Comparison of ENCODE assay signal across 11 cellular contexts in genomic region chr7:30224511-30225031, GRCh38. TPM values are rescaled to one million over a fixed set of nuclear protein-coding genes. Genes with fewer than 3 reads are reported as not detected.
DNase-seq lines count a peak whose midpoint lies in the region; ATAC-seq and TF ChIP-seq lines count a peak whose summit lies in the region.
"Had no signal": no experiment of that assay in that cellular context is flagged by ENCODE, and none has a peak within 500 bp of the region (broad histone marks: within the 10 kb centered on the region; RNA-seq: fewer than 3 reads in every experiment).

No MANE protein-coding gene starts in this region.

- H3K36me3 Mint-ChIP-seq in activated B cell treated with CpG ODN at 0.5 μM for 24 hours (ENCODE audit: low read depth): no peaks in the 10 kb centered on the region
- peaks cover 0 to 6% (median 0%) of the 10 kb centered on the region in 5 donors for H3K36me3 Mint-ChIP-seq in naive thymus-derived CD4-positive, alpha-beta T cell
- H3K36me3 Mint-ChIP-seq in activated T-helper 2 cell treated with anti-CD3 and anti-CD28 coated beads, Interferon-gamma antibody, Interleukin-2, Interleukin-4, amounts not matched to agents 10 μg/mL and 5 μg/mL and 100 μg/mL, durations not matched to agents 14 hours and 24 hours and 36 hours (ENCODE audit: low read depth): no peaks in the 10 kb centered on the region
- H3K36me3 Mint-ChIP-seq in effector memory CD8-positive, alpha-beta T cell (ENCODE audit: insufficient read depth): no peaks in the 10 kb centered on the region

- H3K27ac ChIP-seq in naive thymus-derived CD4-positive, alpha-beta T cell (ENCODE audit: low read depth, low read length): no peak overlapping the region

- no peaks in the 10 kb centered on the region for H3K36me3 ChIP-seq in naive thymus-derived CD4-positive, alpha-beta T cell (ENCODE audit: control insufficient read depth in 2 of 3, insufficient read depth in 3 of 3, low read length in 3 of 3)
- H3K36me3 ChIP-seq: thoracic aorta had no signal

- no peak overlapping the region for H3K4me3 Mint-ChIP-seq in activated B cell treated with CpG ODN at 0.5 μM for 24 hours
- H3K4me3 Mint-ChIP-seq in naive thymus-derived CD4-positive, alpha-beta T cell: no peak overlapping the region
- H3K4me3 Mint-ChIP-seq in activated T-helper 2 cell treated with anti-CD3 and anti-CD28 coated beads, Interferon-gamma antibody, Interleukin-2, Interleukin-4, amounts not matched to agents 10 μg/mL and 5 μg/mL and 100 μg/mL, durations not matched to agents 14 hours and 24 hours and 36 hours (ENCODE audit: low read depth): no peak overlapping the region
- H3K4me3 Mint-ChIP-seq in effector memory CD8-positive, alpha-beta T cell: no peak overlapping the region
- H3K4me3 Mint-ChIP-seq: activated naive CD4-positive, alpha-beta T cell treated with anti-CD3 and anti-CD28 coated beads for 36 hours had no signal

- H3K27me3 Mint-ChIP-seq in activated B cell treated with CpG ODN at 0.5 μM for 24 hours: no peaks in the 10 kb centered on the region
- peaks cover 0 to 8% (median 0%) of the 10 kb centered on the region in 5 donors for H3K27me3 Mint-ChIP-seq in naive thymus-derived CD4-positive, alpha-beta T cell
- H3K27me3 Mint-ChIP-seq in activated T-helper 2 cell treated with anti-CD3 and anti-CD28 coated beads, Interferon-gamma antibody, Interleukin-2, Interleukin-4, amounts not matched to agents 10 μg/mL and 5 μg/mL and 100 μg/mL, durations not matched to agents 14 hours and 24 hours and 36 hours (ENCODE audit: low read depth): peaks cover 11% of the 10 kb centered on the region
- H3K27me3 Mint-ChIP-seq in effector memory CD8-positive, alpha-beta T cell: peaks cover 0 to 6% of the 10 kb centered on the region in 2 donors

- ATAC-seq in HG03378 (IDR thresholded peaks at IDR 0.05; ENCODE audit: unreplicated experiment): peak; percentile 36
- no peak for ATAC-seq in activated B cell treated with CpG ODN at 0.5 μM for 24 hours (ENCODE audit: low read depth)
- ATAC-seq in naive thymus-derived CD4-positive, alpha-beta T cell: peak; percentile 70
- no peak for ATAC-seq in HG02884 (IDR thresholded peaks at IDR 0.05; ENCODE audit: unreplicated experiment)
- ATAC-seq in effector memory CD8-positive, alpha-beta T cell (replicated peaks): no peak

- peak; percentile 77 for DNase-seq in GM04504 (ENCODE audit: low read depth)
- DNase-seq in activated B cell treated with CpG ODN at 0.5 μM for 24 hours: no peak
- no peak for DNase-seq in naive thymus-derived CD4-positive, alpha-beta T cell
- DNase-seq in activated T-helper 2 cell treated with anti-CD3 and anti-CD28 coated beads, Interferon-gamma antibody, Interleukin-2, Interleukin-4, amounts not matched to agents 10 μg/mL and 5 μg/mL and 100 μg/mL, durations not matched to agents 14 hours and 24 hours and 36 hours (ENCODE audit: low spot score): no peak
- DNase-seq in activated T-cell treated with anti-CD3 and anti-CD28 coated beads, Interleukin-2, amount 50 U/mL, for 48 hours: no peak
- no peak for DNase-seq in effector memory CD8-positive, alpha-beta T cell
- DNase-seq: activated naive CD4-positive, alpha-beta T cell treated with anti-CD3 and anti-CD28 coated beads for 36 hours; NCI-H2107 had no signal

- peak overlapping the region; percentile 26 for H3K27ac Mint-ChIP-seq in activated B cell treated with CpG ODN at 0.5 μM for 24 hours
- no peak overlapping the region for H3K27ac Mint-ChIP-seq in naive thymus-derived CD4-positive, alpha-beta T cell
- no peak overlapping the region for H3K27ac Mint-ChIP-seq in activated T-helper 2 cell treated with anti-CD3 and anti-CD28 coated beads, Interferon-gamma antibody, Interleukin-2, Interleukin-4, amounts not matched to agents 10 μg/mL and 5 μg/mL and 100 μg/mL, durations not matched to agents 14 hours and 24 hours and 36 hours
- H3K27ac Mint-ChIP-seq in effector memory CD8-positive, alpha-beta T cell: no peak overlapping the region
- H3K27ac Mint-ChIP-seq: activated naive CD4-positive, alpha-beta T cell treated with anti-CD3 and anti-CD28 coated beads for 36 hours had no signal

- CTCF ChIA-PET in activated B cell treated with CpG ODN at 0.5 μM for 24 hours (lab: Charles Lee): no interaction called here
- CTCF ChIA-PET in naive thymus-derived CD4-positive, alpha-beta T cell (lab: Charles Lee): no interaction called here

- H3K9me3 ChIP-seq in naive thymus-derived CD4-positive, alpha-beta T cell (ENCODE audit: control insufficient read depth in 2 of 3, low read length in 3 of 3): no peaks in the 10 kb centered on the region
- H3K9me3 ChIP-seq: thoracic aorta had no signal

- no peaks in the 10 kb centered on the region for H3K4me1 ChIP-seq in naive thymus-derived CD4-positive, alpha-beta T cell (ENCODE audit: control insufficient read depth in 2 of 2, insufficient read depth in 2 of 2, low read length in 2 of 2)

- no peak overlapping the region for H3K4me3 ChIP-seq in naive thymus-derived CD4-positive, alpha-beta T cell (ENCODE audit: low read length)
- H3K4me3 ChIP-seq: thoracic aorta had no signal

- H3K27me3 ChIP-seq in naive thymus-derived CD4-positive, alpha-beta T cell (ENCODE audit: control insufficient read depth in 2 of 2, insufficient read depth in 2 of 2, low read length in 2 of 2): no peaks in the 10 kb centered on the region

- H3K9me3 Mint-ChIP-seq in activated B cell treated with CpG ODN at 0.5 μM for 24 hours: peaks cover 3% of the 10 kb centered on the region
- H3K9me3 Mint-ChIP-seq in naive thymus-derived CD4-positive, alpha-beta T cell: peaks cover 0 to 13% (median 7%) of the 10 kb centered on the region in 11 donors
- no peaks in the 10 kb centered on the region for H3K9me3 Mint-ChIP-seq in activated T-helper 2 cell treated with anti-CD3 and anti-CD28 coated beads, Interferon-gamma antibody, Interleukin-2, Interleukin-4, amounts not matched to agents 10 μg/mL and 5 μg/mL and 100 μg/mL, durations not matched to agents 14 hours and 24 hours and 36 hours
- no peaks in the 10 kb centered on the region for H3K9me3 Mint-ChIP-seq in effector memory CD8-positive, alpha-beta T cell

- no peak for TF ChIP-seq CTCF in activated B cell treated with CpG ODN at 0.5 μM for 24 hours (IDR thresholded peaks at IDR 0.05)

- POLR2A ChIA-PET in activated B cell treated with CpG ODN at 0.5 μM for 24 hours (lab: Charles Lee): no interaction called here
- POLR2A ChIA-PET in naive thymus-derived CD4-positive, alpha-beta T cell (lab: Charles Lee): no interaction called here

- H3K4me1 Mint-ChIP-seq in activated B cell treated with CpG ODN at 0.5 μM for 24 hours: peaks cover 28% of the 10 kb centered on the region
- H3K4me1 Mint-ChIP-seq in naive thymus-derived CD4-positive, alpha-beta T cell: peaks cover 0 to 8% (median 0%) of the 10 kb centered on the region in 7 donors
- peaks cover 7% of the 10 kb centered on the region for H3K4me1 Mint-ChIP-seq in activated T-helper 2 cell treated with anti-CD3 and anti-CD28 coated beads, Interferon-gamma antibody, Interleukin-2, Interleukin-4, amounts not matched to agents 10 μg/mL and 5 μg/mL and 100 μg/mL, durations not matched to agents 14 hours and 24 hours and 36 hours (ENCODE audit: low read depth)
- no peaks in the 10 kb centered on the region for H3K4me1 Mint-ChIP-seq in effector memory CD8-positive, alpha-beta T cell (ENCODE audit: low read depth in 2 of 2)

- intact Hi-C loops in activated B cell treated with CpG ODN at 0.5 μM for 24 hours (cut with micrococcal nuclease): loop anchor here (5.0 kb wide), 3 partner anchors 47 to 238 kb away; no protein-coding TSS in a partner anchor
- intact Hi-C loops in naive thymus-derived CD4-positive, alpha-beta T cell (cut with micrococcal nuclease): no loop called here
- intact Hi-C loops in activated T-helper 2 cell treated with anti-CD3 and anti-CD28 coated beads, Interferon-gamma antibody, Interleukin-2, Interleukin-4, amounts not matched to agents 10 μg/mL and 5 μg/mL and 100 μg/mL, durations not matched to agents 14 hours and 24 hours and 36 hours (cut with micrococcal nuclease): no loop called here

RNA-seq across cellular contexts. Expression of gene ZNRF2, which starts 59.8 kb away (rescaled TPM):
- total RNA-seq in activated B cell treated with CpG ODN at 0.5 μM for 24 hours: 18.7 and 21.4 TPM in 2 replicates
- total RNA-seq in naive thymus-derived CD4-positive, alpha-beta T cell: 10 to 100 TPM; 13.7 to 28.0 (median 24.4) TPM
- polyA plus RNA-seq in naive thymus-derived CD4-positive, alpha-beta T cell: under 1 TPM; 0.69 to 0.98 TPM
- 10.2 and 10.4 TPM in 2 replicates for total RNA-seq in activated T-helper 2 cell treated with anti-CD3 and anti-CD28 coated beads, Interferon-gamma antibody, Interleukin-2, Interleukin-4, amounts not matched to agents 10 μg/mL and 5 μg/mL and 100 μg/mL, durations not matched to agents 14 hours and 24 hours and 36 hours

Comparison
In these comparisons a context has a peak if more than half of its experiments do, and no peak if none do; other contexts are left out.
1. ATAC-seq: peak in HG03378 (single experiment) and naive thymus-derived CD4-positive, alpha-beta T cell (single experiment); none in activated B cell treated with CpG ODN at 0.5 μM for 24 hours (single experiment), HG02884 (single experiment) and effector memory CD8-positive, alpha-beta T cell (single experiment).